In the genomic region with DNA sequence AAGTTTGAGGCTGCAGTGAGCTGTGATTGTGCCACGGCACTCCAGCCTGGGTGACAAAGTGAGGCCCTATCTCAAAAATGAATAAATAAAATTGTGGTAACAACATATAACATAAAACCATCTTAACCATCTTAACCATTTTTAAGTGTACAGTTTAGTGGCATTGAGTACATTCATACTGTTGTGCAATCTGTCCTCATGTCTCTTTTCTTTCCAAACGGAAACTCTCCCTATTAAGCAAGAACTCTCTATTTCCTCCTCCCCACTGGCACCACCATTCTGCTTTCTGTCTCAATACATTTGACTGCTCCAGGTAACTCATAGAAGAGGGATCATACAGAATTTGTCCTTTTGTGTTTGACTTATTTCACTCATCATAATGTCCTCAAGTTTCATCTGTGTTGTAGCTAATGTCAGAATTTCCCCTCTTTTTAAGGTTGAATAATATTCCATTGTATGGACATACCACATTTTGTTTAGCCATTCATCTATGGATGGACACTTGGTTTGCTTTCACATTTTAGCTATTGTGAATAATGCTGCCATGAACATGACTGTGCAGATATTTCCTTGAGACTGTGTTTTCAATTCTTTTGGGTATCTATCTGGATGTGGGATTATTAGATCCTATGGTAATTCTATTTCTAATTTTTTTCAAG, we compare ENCODE assay signal across 18 cellular contexts.
"Had no signal": no experiment of that assay in that cellular context is flagged by ENCODE, and none has a peak within 500 bp of the region (broad histone marks: within the 10 kb centered on the region; RNA-seq: fewer than 3 reads in every experiment).

No MANE protein-coding gene starts in this region.

- ATAC-seq: activated CD4-positive, CD25-positive, alpha-beta regulatory T cell treated with anti-CD3 and anti-CD28 coated beads, Interleukin-2, amount 50 U/mL, for 24 hours; natural killer cell; right cardiac atrium had no signal

- H3K27ac Mint-ChIP-seq: activated naive CD4-positive, alpha-beta T cell treated with anti-CD3 and anti-CD28 coated beads, Interleukin-2, amount 10 ng/mL, durations not matched to agents 7 days and 5 days; activated T-helper 2 cell treated with anti-CD3 and anti-CD28 coated beads, Interferon-gamma antibody, Interleukin-2, Interleukin-4, amounts not matched to agents 10 μg/mL and 5 μg/mL and 100 μg/mL, durations not matched to agents 14 hours and 24 hours and 36 hours; memory B cell had no signal

- H3K9me3 ChIP-seq: left ventricle myocardium inferior, prostate gland, tibial artery had no signal

- H3K4me1 Mint-ChIP-seq: memory B cell had no signal

- H3K4me3 ChIP-seq: cardiac muscle cell, hepatocyte, left ventricle myocardium inferior, prostate gland, tibial artery had no signal

- H3K27ac ChIP-seq: cardiac muscle cell, hepatocyte, left ventricle myocardium inferior, prostate gland, tibial artery had no signal

- H3K27me3 ChIP-seq: cardiac muscle cell, hepatocyte had no signal

- DNase-seq: activated CD4-positive, alpha-beta T cell treated with anti-CD3 and anti-CD28 coated beads, Interleukin-2, amount 50 U/mL, for 4 hours; activated naive CD4-positive, alpha-beta T cell treated with anti-CD3 and anti-CD28 coated beads, Interleukin-2, amount 10 ng/mL, durations not matched to agents 7 days and 5 days; activated T-cell treated with anti-CD3 and anti-CD28 coated beads, Interleukin-2, amount 50 U/mL, for 1 hour; islet precursor cell; left ventricle myocardium inferior; natural killer cell; right cardiac atrium; small intestine; stimulated activated CD4-positive, alpha-beta T cell treated with anti-CD3 and anti-CD28 coated beads, Interleukin-4, amount 100 ng/mL, for 24 hours; stimulated activated naive CD4-positive, alpha-beta T cell; T-helper 9 cell; tibial artery had no signal

- H3K4me2 ChIP-seq: hepatocyte had no signal

- H3K4me1 ChIP-seq: prostate gland had no signal

- H3K36me3 Mint-ChIP-seq: memory B cell, natural killer cell had no signal

- H3K4me3 Mint-ChIP-seq: activated naive CD4-positive, alpha-beta T cell treated with anti-CD3 and anti-CD28 coated beads, Interleukin-2, amount 10 ng/mL, durations not matched to agents 7 days and 5 days; memory B cell had no signal

- H2AFZ ChIP-seq: hepatocyte had no signal

- H3K9me3 Mint-ChIP-seq: activated naive CD4-positive, alpha-beta T cell treated with anti-CD3 and anti-CD28 coated beads, Interleukin-2, amount 10 ng/mL, durations not matched to agents 7 days and 5 days; activated T-helper 2 cell treated with anti-CD3 and anti-CD28 coated beads, Interferon-gamma antibody, Interleukin-2, Interleukin-4, amounts not matched to agents 10 μg/mL and 5 μg/mL and 100 μg/mL, durations not matched to agents 14 hours and 24 hours and 36 hours; memory B cell; natural killer cell had no signal

- H3K36me3 ChIP-seq: cardiac muscle cell, left ventricle myocardium inferior, prostate gland, tibial artery had no signal
